ENCODE assay signal across 1 cellular context in the genomic region with DNA sequence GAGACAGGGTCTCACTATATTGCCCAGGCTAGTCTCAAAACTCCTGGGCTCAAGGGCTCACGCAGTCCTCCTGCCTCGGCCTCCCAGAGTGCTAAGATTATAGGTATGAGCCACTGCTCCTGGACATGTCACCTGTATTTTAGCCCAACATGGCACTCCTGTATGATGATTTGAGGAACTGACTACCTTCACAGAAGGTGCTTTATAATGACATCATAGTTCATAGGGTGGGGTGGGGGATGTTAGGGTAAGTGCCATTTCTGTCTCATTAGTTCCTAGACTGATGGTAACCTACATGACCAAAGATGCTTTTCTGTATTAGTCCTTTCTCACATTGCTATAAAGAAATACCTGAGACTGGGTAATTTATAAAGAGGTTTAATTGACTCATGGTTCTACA.
TF ChIP-seq lines count a peak whose summit lies in the region.

No MANE protein-coding gene starts in this region.

TF ChIP-seq in WTC11, 78 proteins besides CTCF, POLR2A, EP300 and RAD21 (continued from another document):
- no peak for TF ChIP-seq E2F5 (CRISPR knock-in tag; IDR thresholded peaks at IDR 0.05)
- TF ChIP-seq, protein P1, sequence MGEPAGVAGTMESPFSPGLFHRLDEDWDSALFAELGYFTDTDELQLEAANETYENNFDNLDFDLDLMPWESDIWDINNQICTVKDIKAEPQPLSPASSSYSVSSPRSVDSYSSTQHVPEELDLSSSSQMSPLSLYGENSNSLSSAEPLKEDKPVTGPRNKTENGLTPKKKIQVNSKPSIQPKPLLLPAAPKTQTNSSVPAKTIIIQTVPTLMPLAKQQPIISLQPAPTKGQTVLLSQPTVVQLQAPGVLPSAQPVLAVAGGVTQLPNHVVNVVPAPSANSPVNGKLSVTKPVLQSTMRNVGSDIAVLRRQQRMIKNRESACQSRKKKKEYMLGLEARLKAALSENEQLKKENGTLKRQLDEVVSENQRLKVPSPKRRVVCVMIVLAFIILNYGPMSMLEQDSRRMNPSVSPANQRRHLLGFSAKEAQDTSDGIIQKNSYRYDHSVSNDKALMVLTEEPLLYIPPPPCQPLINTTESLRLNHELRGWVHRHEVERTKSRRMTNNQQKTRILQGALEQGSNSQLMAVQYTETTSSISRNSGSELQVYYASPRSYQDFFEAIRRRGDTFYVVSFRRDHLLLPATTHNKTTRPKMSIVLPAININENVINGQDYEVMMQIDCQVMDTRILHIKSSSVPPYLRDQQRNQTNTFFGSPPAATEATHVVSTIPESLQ (CRISPR knock-in tag; IDR thresholded peaks at IDR 0.05) = no peak
- TF ChIP-seq MYBL2 (CRISPR knock-in tag; IDR thresholded peaks at IDR 0.05) = no peak
- no peak for TF ChIP-seq IRF1 (CRISPR knock-in tag; IDR thresholded peaks at IDR 0.05)
- TF ChIP-seq CREB1 (CRISPR knock-in tag; IDR thresholded peaks at IDR 0.05) = no peak
- TF ChIP-seq NFATC4 (CRISPR knock-in tag; IDR thresholded peaks at IDR 0.05) = no peak
TF ChIP-seq in WTC11: peak in this region for 0.
